ENCODE assay signal across 13 cellular contexts in genomic region chr14:68820999-68821683, GRCh38. TPM values are rescaled to one million over a fixed set of nuclear protein-coding genes. Genes with fewer than 3 reads are reported as not detected.
DNase-seq lines count a peak whose midpoint lies in the region; ATAC-seq, FAIRE-seq and TF ChIP-seq lines count a peak whose summit lies in the region.
"Had no signal": no experiment of that assay in that cellular context is flagged by ENCODE, and none has a peak within 500 bp of the region (broad histone marks: within the 10 kb centered on the region; RNA-seq: fewer than 3 reads in every experiment).

No MANE protein-coding gene starts in this region.

- H3K27me3 Mint-ChIP-seq in memory B cell, result no peaks in the 10 kb centered on the region
- peaks cover 8% of the 10 kb centered on the region for H3K27me3 Mint-ChIP-seq in neural progenitor cell (ENCODE audit: insufficient read depth, low read depth)

- H3K27ac Mint-ChIP-seq in memory B cell, result peak overlapping the region; percentile 75
- H3K27ac Mint-ChIP-seq in neural progenitor cell, result no peak overlapping the region

- no peak overlapping the region for H2AK5ac ChIP-seq in mesendoderm (ENCODE audit: low read length)

- H3K27me3 ChIP-seq in mesendoderm (ENCODE audit: insufficient read depth, low read length, poor library complexity), result no peaks in the 10 kb centered on the region
- H3K27me3 ChIP-seq in neural progenitor cell, result no peaks in the 10 kb centered on the region
- H3K27me3 ChIP-seq: SJSA1 had no signal

- no peak overlapping the region for H2AFZ ChIP-seq in neural progenitor cell (replicated peaks)

- H3K9ac ChIP-seq in mesendoderm (ENCODE audit: low read length), result no peak overlapping the region
- no peak overlapping the region for H3K9ac ChIP-seq in neural progenitor cell

- DNase-seq in RCC 7860 (ENCODE audit: low spot score), result peak; percentile 54
- no peak for DNase-seq in memory B cell (ENCODE audit: low spot score in 2 of 2)
- no peak for DNase-seq in mesendoderm
- no peak for DNase-seq in neural progenitor cell (ENCODE audit: low spot score)
- DNase-seq in NCI-H2196 treated with DMSO at 0.1 percent for 48 hours (lab: John Stamatoyannopoulos, UW; ENCODE audit: unreplicated experiment), result no peak
- DNase-seq: EL; mucosa of descending colon; NCI-H1930; stimulated activated CD4-positive, alpha-beta T cell treated with anti-CD3 and anti-CD28 coated beads, Interleukin-15, amount 100 ng/mL, for 24 hours had no signal

- WGBS in mesendoderm (ENCODE audit: extremely low coverage, insufficient coverage, low lambda C conversion rate), result no CpG with 5 or more reads among the region's 18 CpGs

- no peak overlapping the region for H3K4me3 Mint-ChIP-seq in memory B cell
- no peak overlapping the region for H3K4me3 Mint-ChIP-seq in neural progenitor cell

- H3F3A ChIP-seq in neural progenitor cell (ENCODE audit: low read depth), result peaks cover 23% of the 10 kb centered on the region

- no peaks in the 10 kb centered on the region for H3K9me3 ChIP-seq in neural progenitor cell (ENCODE audit: low read depth)
- H3K9me3 ChIP-seq: mucosa of descending colon, SJSA1 had no signal

- H3K4ac ChIP-seq in mesendoderm (ENCODE audit: low read depth, low read length), result no peak overlapping the region

- H3K18ac ChIP-seq in mesendoderm (ENCODE audit: low read length), result no peak overlapping the region

- H3K79me1 ChIP-seq in mesendoderm (ENCODE audit: low read length), result no peaks in the 10 kb centered on the region

- H4K5ac ChIP-seq in mesendoderm (ENCODE audit: low read length), result no peak overlapping the region

- no peaks in the 10 kb centered on the region for H4K20me1 ChIP-seq in neural progenitor cell (ENCODE audit: low read depth)

- no peaks in the 10 kb centered on the region for H3K36me3 ChIP-seq in mesendoderm (ENCODE audit: control insufficient read depth, insufficient read depth, low read length)
- H3K36me3 ChIP-seq in neural progenitor cell, result no peaks in the 10 kb centered on the region
- H3K36me3 ChIP-seq: SJSA1 had no signal

- no peaks in the 10 kb centered on the region for H3K4me1 ChIP-seq in mesendoderm (ENCODE audit: control insufficient read depth, low read depth, low read length)
- peaks cover 14% of the 10 kb centered on the region for H3K4me1 ChIP-seq in neural progenitor cell

- H3K36me3 Mint-ChIP-seq in memory B cell, result no peaks in the 10 kb centered on the region
- no peaks in the 10 kb centered on the region for H3K36me3 Mint-ChIP-seq in neural progenitor cell

- H3K23ac ChIP-seq in mesendoderm (ENCODE audit: low read length), result no peak overlapping the region

- H2BK15ac ChIP-seq in mesendoderm (replicated peaks; ENCODE audit: low read depth), result no peak overlapping the region

- H3K27ac ChIP-seq in mesendoderm (ENCODE audit: low read depth, low read length) (no peak overlapping the region), neural progenitor cell (no peak overlapping the region)
- H3K27ac ChIP-seq: SJSA1 had no signal

- H3K4me1 Mint-ChIP-seq in memory B cell (peaks cover 48% of the 10 kb centered on the region), neural progenitor cell (peaks cover 38% of the 10 kb centered on the region)

- H3K4me2 ChIP-seq in mesendoderm (ENCODE audit: low read length) (no peak overlapping the region), neural progenitor cell (no peak overlapping the region)

- H3K79me2 ChIP-seq in mesendoderm (ENCODE audit: control insufficient read depth, insufficient read depth, low read length) (no peaks in the 10 kb centered on the region), neural progenitor cell (ENCODE audit: low read depth) (no peaks in the 10 kb centered on the region)

- no peak overlapping the region for H4K8ac ChIP-seq in mesendoderm (ENCODE audit: low read depth, low read length)

- no peak for TF ChIP-seq CTCF in GM12875 (IDR thresholded peaks at IDR 0.05; ENCODE audit: borderline replicate concordance, insufficient read depth, low read depth, low read length)
- no peak for TF ChIP-seq CTCF in neural progenitor cell (IDR thresholded peaks at IDR 0.05)

- H2BK5ac ChIP-seq in mesendoderm (ENCODE audit: low read length), result no peak overlapping the region

- peak; percentile 35 for ATAC-seq in GM19463 (IDR thresholded peaks at IDR 0.05; ENCODE audit: unreplicated experiment)
- no peak for ATAC-seq in memory B cell (ENCODE audit: low read depth)
- no peak for ATAC-seq in HG03280 (IDR thresholded peaks at IDR 0.05; ENCODE audit: unreplicated experiment)
- ATAC-seq: mucosa of descending colon had no signal

- H3K9me3 Mint-ChIP-seq in memory B cell (no peaks in the 10 kb centered on the region), neural progenitor cell (no peaks in the 10 kb centered on the region)

- H3K56ac ChIP-seq in mesendoderm (ENCODE audit: low read length), result no peak overlapping the region

- H3K4me3 ChIP-seq in GM12875 (ENCODE audit: low read depth, low read length), result peak overlapping the region; percentile 32
- no peak overlapping the region for H3K4me3 ChIP-seq in mesendoderm (ENCODE audit: low read length)
- H3K4me3 ChIP-seq in neural progenitor cell, result no peak overlapping the region
- H3K4me3 ChIP-seq: mucosa of descending colon, SJSA1 had no signal

- no peak overlapping the region for H2BK120ac ChIP-seq in mesendoderm (ENCODE audit: low read depth, low read length)

- FAIRE-seq in RCC 7860 (lab: Jason Lieb, UNC), result no peak

RNA-seq across cellular contexts. Expression of gene ZFP36L1, which starts 28.3 kb away (rescaled TPM):
- 81.7 TPM for polyA plus RNA-seq in mesendoderm (2013, experiment 1 of 2)
- polyA plus RNA-seq in mesendoderm (2013, experiment 2 of 2), result 85.1 TPM
- 42.9 and 95.5 TPM in 2 replicates for total RNA-seq in neural progenitor cell (ENCODE audit: low replicate concordance)
